Comparison of ENCODE assay signal across 11 cellular contexts in the genomic region with DNA sequence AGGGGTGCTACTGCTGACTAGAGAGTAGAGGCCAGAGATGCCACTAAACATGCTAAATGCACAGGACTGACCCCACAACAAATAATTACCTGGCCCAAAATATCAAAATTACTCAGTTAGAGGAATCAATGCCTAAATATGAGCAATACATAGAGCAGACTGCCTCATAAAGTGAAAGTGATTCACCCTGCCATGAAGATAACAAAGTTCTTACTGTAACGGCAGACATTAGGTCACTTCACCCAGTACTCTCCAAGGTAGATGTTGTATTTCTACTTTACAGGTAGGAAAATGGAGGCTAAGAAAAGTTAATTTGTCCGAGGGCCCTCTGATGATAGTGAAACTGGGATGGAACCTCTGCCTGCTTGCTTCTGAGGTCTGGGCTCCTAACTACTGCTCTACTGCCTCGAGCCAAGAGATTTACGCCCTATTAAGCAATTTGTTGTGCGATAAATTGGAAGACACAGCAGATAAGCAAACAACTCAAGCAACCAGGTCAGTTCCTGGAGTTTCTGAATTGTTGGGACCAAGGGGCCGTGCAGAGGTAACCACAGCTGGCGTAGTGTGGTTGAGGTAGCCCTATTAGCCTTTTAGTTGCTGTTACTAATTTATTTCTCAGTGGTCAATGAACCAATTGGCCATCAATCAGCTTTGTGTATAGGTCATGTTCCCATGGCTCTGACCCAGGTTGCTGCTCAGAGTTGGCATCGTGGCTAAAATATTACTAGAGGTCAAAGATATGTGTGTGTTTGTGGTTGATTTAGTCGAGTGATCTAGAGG.
DNase-seq lines count a peak whose midpoint lies in the region; ATAC-seq, FAIRE-seq and TF ChIP-seq lines count a peak whose summit lies in the region.
"Had no signal": no experiment of that assay in that cellular context is flagged by ENCODE, and none has a peak within 500 bp of the region (broad histone marks: within the 10 kb centered on the region; RNA-seq: fewer than 3 reads in every experiment).

No MANE protein-coding gene starts in this region.

- H3K4me3 ChIP-seq in HEK293 (ENCODE audit: low read depth, low read length) = no peak overlapping the region
- H3K4me3 ChIP-seq in coronary artery = no peak overlapping the region
- H3K4me3 ChIP-seq: left ventricle myocardium inferior had no signal

- TF ChIP-seq CTCF in HEK293 (tag by site-specific recombination; IDR thresholded peaks at IDR 0.05) (no peak), coronary artery (IDR thresholded peaks at IDR 0.05) (no peak)

- DNase-seq in GM18507 (ENCODE audit: extremely low spot score, insufficient read length, low read depth) (no peak), RKO (ENCODE audit: low spot score) (peak; percentile 31), left kidney (ENCODE audit: low read depth, low spot score) (peak; percentile 40), coronary artery (ENCODE audit: low spot score) (no peak), NCI-H187 treated with DMSO at 0.1 percent for 48 hours (lab: John Stamatoyannopoulos, UW) (no peak), NCI-H524 treated with DMSO at 0.1 percent for 48 hours (lab: John Stamatoyannopoulos, UW) (no peak)
- DNase-seq: cerebellar nuclear complex, left ventricle myocardium inferior had no signal

- CTCF ChIA-PET in HEK293 (lab: Yijun Ruan, JAX) = interaction anchor here (0.8 kb wide), 1 partner anchor 104 kb away, joined by 3 read pairs; no protein-coding TSS in a partner anchor

- no peak for ATAC-seq in HG03025 (IDR thresholded peaks at IDR 0.05; ENCODE audit: low FRiP score, unreplicated experiment)

- H3K36me3 ChIP-seq in HEK293 (ENCODE audit: control insufficient read depth in 2 of 2, insufficient read depth in 1 of 2, low read length in 2 of 2) = no peaks in the 10 kb centered on the region
- H3K36me3 ChIP-seq: left ventricle myocardium inferior had no signal

- H3K27ac ChIP-seq in HEK293 (ENCODE audit: extremely low read depth, low read depth, low read length) = no peak overlapping the region
- H3K27ac ChIP-seq in coronary artery = no peak overlapping the region
- H3K27ac ChIP-seq: left ventricle myocardium inferior, VCaP had no signal

- peak; percentile 56 for FAIRE-seq in GM18507 (lab: Jason Lieb, UNC)

- no peaks in the 10 kb centered on the region for H3K9me3 ChIP-seq in HEK293 (ENCODE audit: control insufficient read depth, insufficient read depth, low read depth, low read length)
- H3K9me3 ChIP-seq: left ventricle myocardium inferior had no signal

- POLR2A ChIA-PET in HEK293 (lab: Yijun Ruan, JAX) = no interaction called here

- H3K4me1 ChIP-seq in HEK293 (ENCODE audit: control insufficient read depth, insufficient read depth, low read length) = no peaks in the 10 kb centered on the region

TF ChIP-seq in HEK293, 187 proteins besides CTCF, POLR2A, EP300 and RAD21:
- TF ChIP-seq, protein P1, sequence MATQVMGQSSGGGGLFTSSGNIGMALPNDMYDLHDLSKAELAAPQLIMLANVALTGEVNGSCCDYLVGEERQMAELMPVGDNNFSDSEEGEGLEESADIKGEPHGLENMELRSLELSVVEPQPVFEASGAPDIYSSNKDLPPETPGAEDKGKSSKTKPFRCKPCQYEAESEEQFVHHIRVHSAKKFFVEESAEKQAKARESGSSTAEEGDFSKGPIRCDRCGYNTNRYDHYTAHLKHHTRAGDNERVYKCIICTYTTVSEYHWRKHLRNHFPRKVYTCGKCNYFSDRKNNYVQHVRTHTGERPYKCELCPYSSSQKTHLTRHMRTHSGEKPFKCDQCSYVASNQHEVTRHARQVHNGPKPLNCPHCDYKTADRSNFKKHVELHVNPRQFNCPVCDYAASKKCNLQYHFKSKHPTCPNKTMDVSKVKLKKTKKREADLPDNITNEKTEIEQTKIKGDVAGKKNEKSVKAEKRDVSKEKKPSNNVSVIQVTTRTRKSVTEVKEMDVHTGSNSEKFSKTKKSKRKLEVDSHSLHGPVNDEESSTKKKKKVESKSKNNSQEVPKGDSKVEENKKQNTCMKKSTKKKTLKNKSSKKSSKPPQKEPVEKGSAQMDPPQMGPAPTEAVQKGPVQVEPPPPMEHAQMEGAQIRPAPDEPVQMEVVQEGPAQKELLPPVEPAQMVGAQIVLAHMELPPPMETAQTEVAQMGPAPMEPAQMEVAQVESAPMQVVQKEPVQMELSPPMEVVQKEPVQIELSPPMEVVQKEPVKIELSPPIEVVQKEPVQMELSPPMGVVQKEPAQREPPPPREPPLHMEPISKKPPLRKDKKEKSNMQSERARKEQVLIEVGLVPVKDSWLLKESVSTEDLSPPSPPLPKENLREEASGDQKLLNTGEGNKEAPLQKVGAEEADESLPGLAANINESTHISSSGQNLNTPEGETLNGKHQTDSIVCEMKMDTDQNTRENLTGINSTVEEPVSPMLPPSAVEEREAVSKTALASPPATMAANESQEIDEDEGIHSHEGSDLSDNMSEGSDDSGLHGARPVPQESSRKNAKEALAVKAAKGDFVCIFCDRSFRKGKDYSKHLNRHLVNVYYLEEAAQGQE (tag by site-specific recombination; IDR thresholded peaks at IDR 0.05) = peak; percentile 52
- TF ChIP-seq ZNF843 (tag by site-specific recombination; IDR thresholded peaks at IDR 0.05) (no peak), ZNF501 (tag by site-specific recombination; IDR thresholded peaks at IDR 0.05) (no peak)

Comparison
In these comparisons a context has a peak if more than half of its experiments do, and no peak if none do; other contexts are left out.
1. DNase-seq: peak in RKO (single experiment) and left kidney (single experiment); none in GM18507 (single experiment), coronary artery (single experiment), NCI-H187 treated with DMSO at 0.1 percent for 48 hours (single experiment) and NCI-H524 treated with DMSO at 0.1 percent for 48 hours (single experiment).